Comparison of ENCODE assay signal across 6 cellular contexts in the genomic region with DNA sequence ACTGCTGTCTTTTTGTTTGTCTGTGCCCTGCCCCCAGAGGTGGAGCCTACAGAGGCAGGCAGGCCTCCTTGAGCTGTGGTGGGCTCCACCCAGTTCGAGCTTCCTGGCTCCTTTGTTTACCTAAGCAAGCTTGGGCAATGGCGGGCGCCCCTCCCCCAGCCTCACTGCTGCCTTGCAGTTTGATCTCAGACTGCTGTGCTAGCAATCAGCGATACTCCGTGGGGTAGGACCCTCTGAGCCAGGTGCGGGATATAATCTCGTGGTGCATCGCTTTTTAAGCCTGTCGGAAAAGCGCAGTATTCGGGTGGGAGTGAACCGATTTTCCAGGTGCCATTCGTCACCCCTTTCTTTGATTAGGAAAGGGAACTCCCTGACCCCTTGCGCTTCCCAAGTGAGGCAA.
A peak's percentile ranks its signal among the peaks of the same experiment; 100 is the strongest.
DNase-seq lines count a peak whose midpoint lies in the region; ATAC-seq, FAIRE-seq and TF ChIP-seq lines count a peak whose summit lies in the region.
"Not testable (repeated sequence)": the region's sequence is repeated elsewhere in the genome, so short reads cannot be mapped to it uniquely, and the experiment has no call there.

No MANE protein-coding gene starts in this region.

- not testable (repeated sequence) for ATAC-seq in HepG2

- CTCF ChIA-PET in HepG2 (lab: Yijun Ruan, JAX; ENCODE audit: low intra/inter-chr PET ratio, low total read pairs), result not testable (repeated sequence)

- not testable (repeated sequence) for H3K4me2 ChIP-seq in HepG2 (ENCODE audit: low read depth, low read length)

- not testable (repeated sequence) for H3K27me3 ChIP-seq in HepG2 (ENCODE audit: control insufficient read depth in 1 of 2, insufficient read depth in 2 of 2, low read length in 2 of 2); spleen (replicated peaks in 1 of 7)

- H3K4me3 Mint-ChIP-seq in chondrocyte (ENCODE audit: unreplicated experiment); nephron progenitor cell: not testable (repeated sequence)

- not testable (repeated sequence) for H3K4me3 ChIP-seq in HepG2 (replicated peaks in 1 of 3; ENCODE audit: insufficient read depth in 1 of 3, low read depth in 2 of 3, low read length in 3 of 3); spleen

- not testable (repeated sequence) for H3K27me3 Mint-ChIP-seq in chondrocyte (ENCODE audit: low read depth); nephron progenitor cell (ENCODE audit: low read depth, poor library complexity)

- intact Hi-C loops in HepG2 (cut with micrococcal nuclease; ENCODE audit: unreplicated experiment); spleen (cut with DNase I; ENCODE audit: low total_unique reads): not testable (repeated sequence)

- H3K4me1 Mint-ChIP-seq in chondrocyte (ENCODE audit: low read depth); nephron progenitor cell: not testable (repeated sequence)

- not testable (repeated sequence) for FAIRE-seq in HepG2 (lab: Jason Lieb, UNC)

- peak; percentile 13 for DNase-seq in ELF-1 (ENCODE audit: low read depth, low spot score)
- peak; percentile 2 for DNase-seq in NCI-H748 (lab: John Stamatoyannopoulos, UW; ENCODE audit: unreplicated experiment)
- peak; percentile 51 for DNase-seq in chondrocyte (ENCODE audit: low spot score)
- DNase-seq in HepG2 (ENCODE audit: low spot score), result not testable (repeated sequence)
- DNase-seq in nephron progenitor cell, result peak; percentile 3
- DNase-seq in spleen, result peak; percentile 39

- BruUV-seq in HepG2 (replicated peaks; lab: Mats Ljungman, UMichigan), result not testable (repeated sequence)

- not testable (repeated sequence) for TF ChIP-seq RAD21 in HepG2 (CRISPR knock-in tag; IDR thresholded peaks at IDR 0.05)

- H3K9ac ChIP-seq in HepG2 (ENCODE audit: insufficient read depth, low read depth, low read length), result not testable (repeated sequence)

- TF ChIP-seq EP300 in HepG2 (IDR thresholded peaks at IDR 0.05; ENCODE audit: low read depth in 2 of 2, low read length in 2 of 2); HepG2 (CRISPR knock-in tag; IDR thresholded peaks at IDR 0.05; ENCODE audit: borderline replicate concordance): not testable (repeated sequence)

- not testable (repeated sequence) for H3K4me1 ChIP-seq in HepG2 (ENCODE audit: insufficient read depth, low read length); spleen

- not testable (repeated sequence) for H3K36me3 Mint-ChIP-seq in chondrocyte (ENCODE audit: low read depth)
- H3K36me3 Mint-ChIP-seq in nephron progenitor cell (ENCODE audit: low read depth), result peaks cover 32% of the 10 kb centered on the region

- H3K9me3 Mint-ChIP-seq in chondrocyte (ENCODE audit: low read depth) (peaks cover 22% of the 10 kb centered on the region), nephron progenitor cell (peaks cover 46% of the 10 kb centered on the region)

- in situ Hi-C loops in HepG2 (cut with HindIII; ENCODE audit: extremely low pct_ligation_motif_present, low pct_unique_long_range_greater_than_20kb), result not testable (repeated sequence)

- H4K20me1 ChIP-seq in HepG2 (ENCODE audit: insufficient read depth, low read length), result not testable (repeated sequence)

- H3K27ac ChIP-seq in HepG2 (ENCODE audit: extremely low read length, insufficient read depth, low read length); spleen: not testable (repeated sequence)

- not testable (repeated sequence) for H2AFZ ChIP-seq in HepG2 (ENCODE audit: low read length)

- WGBS in HepG2 (ENCODE audit: low lambda C conversion rate), result 77% methylated on average over 11 of the region's 14 CpGs
- 70 to 96% (median 92%) methylated on average over 2 to 14 of the region's 14 CpGs for WGBS in spleen, 5 donors

- H3K79me2 ChIP-seq in HepG2 (ENCODE audit: insufficient read depth, low read length), result not testable (repeated sequence)

- TF ChIP-seq POLR2A in HepG2 (IDR thresholded peaks at IDR 0.05; ENCODE audit: insufficient read depth in 1 of 2, low read depth in 2 of 2, low read length in 2 of 2); spleen (IDR thresholded peaks at IDR 0.05): not testable (repeated sequence)

- H3K9me3 ChIP-seq in HepG2 (ENCODE audit: low read length), result not testable (repeated sequence)
- peaks cover 0 to 36% (median 25%) of the 10 kb centered on the region in 8 donors for H3K9me3 ChIP-seq in spleen

- not testable (repeated sequence) for H3K36me3 ChIP-seq in HepG2 (replicated peaks in 1 of 2; ENCODE audit: control insufficient read depth in 1 of 2, insufficient read depth in 2 of 2, low read length in 2 of 2); spleen

- TF ChIP-seq CTCF in chondrocyte (IDR thresholded peaks at IDR 0.05); HepG2 (CRISPR knock-in tag; IDR thresholded peaks at IDR 0.05); nephron progenitor cell (IDR thresholded peaks at IDR 0.05); spleen (IDR thresholded peaks at IDR 0.05 in 8 of 11, conservative IDR thresholded peaks at IDR 0.05 in 3 of 11): not testable (repeated sequence)

- POLR2A ChIA-PET in HepG2 (lab: Yijun Ruan, JAX), result not testable (repeated sequence)

- not testable (repeated sequence) for H3K27ac Mint-ChIP-seq in chondrocyte (ENCODE audit: unreplicated experiment); nephron progenitor cell

TF ChIP-seq in HepG2, 621 proteins besides CTCF, POLR2A, EP300 and RAD21:
- TF ChIP-seq, protein P1, sequence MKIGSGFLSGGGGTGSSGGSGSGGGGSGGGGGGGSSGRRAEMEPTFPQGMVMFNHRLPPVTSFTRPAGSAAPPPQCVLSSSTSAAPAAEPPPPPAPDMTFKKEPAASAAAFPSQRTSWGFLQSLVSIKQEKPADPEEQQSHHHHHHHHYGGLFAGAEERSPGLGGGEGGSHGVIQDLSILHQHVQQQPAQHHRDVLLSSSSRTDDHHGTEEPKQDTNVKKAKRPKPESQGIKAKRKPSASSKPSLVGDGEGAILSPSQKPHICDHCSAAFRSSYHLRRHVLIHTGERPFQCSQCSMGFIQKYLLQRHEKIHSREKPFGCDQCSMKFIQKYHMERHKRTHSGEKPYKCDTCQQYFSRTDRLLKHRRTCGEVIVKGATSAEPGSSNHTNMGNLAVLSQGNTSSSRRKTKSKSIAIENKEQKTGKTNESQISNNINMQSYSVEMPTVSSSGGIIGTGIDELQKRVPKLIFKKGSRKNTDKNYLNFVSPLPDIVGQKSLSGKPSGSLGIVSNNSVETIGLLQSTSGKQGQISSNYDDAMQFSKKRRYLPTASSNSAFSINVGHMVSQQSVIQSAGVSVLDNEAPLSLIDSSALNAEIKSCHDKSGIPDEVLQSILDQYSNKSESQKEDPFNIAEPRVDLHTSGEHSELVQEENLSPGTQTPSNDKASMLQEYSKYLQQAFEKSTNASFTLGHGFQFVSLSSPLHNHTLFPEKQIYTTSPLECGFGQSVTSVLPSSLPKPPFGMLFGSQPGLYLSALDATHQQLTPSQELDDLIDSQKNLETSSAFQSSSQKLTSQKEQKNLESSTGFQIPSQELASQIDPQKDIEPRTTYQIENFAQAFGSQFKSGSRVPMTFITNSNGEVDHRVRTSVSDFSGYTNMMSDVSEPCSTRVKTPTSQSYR (CRISPR knock-in tag; IDR thresholded peaks at IDR 0.05; ENCODE audit: borderline replicate concordance), result peak; percentile 81
- not testable (repeated sequence) for TF ChIP-seq FOXA1 (IDR thresholded peaks at IDR 0.05)
- TF ChIP-seq FOXA1 (CRISPR knock-in tag; IDR thresholded peaks at IDR 0.05) (peak; percentile 36; the same call in 1 of the 2 replicates), FOXA3 (CRISPR knock-in tag; IDR thresholded peaks at IDR 0.05) (0 out of 2 replicates have a peak, but pooled peaks have one; percentile 19)
